2 cellular contexts compared by ENCODE assay signal in the genomic region with DNA sequence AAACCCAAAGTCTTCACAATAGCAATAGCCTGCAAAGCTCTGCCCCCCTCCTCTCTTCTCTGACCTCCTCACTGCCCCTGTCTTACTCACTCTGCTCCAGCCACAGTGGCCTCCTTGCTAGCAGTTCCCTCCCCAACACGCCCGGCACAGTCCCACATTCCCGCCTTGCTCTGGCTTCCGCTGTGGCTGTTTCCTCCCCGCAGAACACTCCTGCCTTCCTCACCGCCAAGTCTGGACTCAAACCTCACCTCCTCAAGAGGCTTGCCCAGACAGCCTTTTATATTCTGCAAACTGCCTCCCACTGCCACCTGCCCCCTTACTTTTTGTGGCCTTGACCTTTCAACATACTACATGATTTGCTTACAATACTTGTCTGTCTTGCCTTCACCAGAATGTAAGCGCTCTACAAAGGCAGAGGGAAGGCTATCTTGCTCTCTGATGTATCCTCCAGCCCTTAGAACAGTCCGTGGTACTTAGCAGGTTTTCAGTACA.
TF ChIP-seq lines count a peak whose summit lies in the region.

No MANE protein-coding gene starts in this region.

TF ChIP-seq in GM23338, 12 proteins besides CTCF, POLR2A, EP300 and RAD21 (continues in another document):
- TF ChIP-seq, protein P1, sequence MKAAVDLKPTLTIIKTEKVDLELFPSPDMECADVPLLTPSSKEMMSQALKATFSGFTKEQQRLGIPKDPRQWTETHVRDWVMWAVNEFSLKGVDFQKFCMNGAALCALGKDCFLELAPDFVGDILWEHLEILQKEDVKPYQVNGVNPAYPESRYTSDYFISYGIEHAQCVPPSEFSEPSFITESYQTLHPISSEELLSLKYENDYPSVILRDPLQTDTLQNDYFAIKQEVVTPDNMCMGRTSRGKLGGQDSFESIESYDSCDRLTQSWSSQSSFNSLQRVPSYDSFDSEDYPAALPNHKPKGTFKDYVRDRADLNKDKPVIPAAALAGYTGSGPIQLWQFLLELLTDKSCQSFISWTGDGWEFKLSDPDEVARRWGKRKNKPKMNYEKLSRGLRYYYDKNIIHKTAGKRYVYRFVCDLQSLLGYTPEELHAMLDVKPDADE (IDR thresholded peaks at IDR 0.05): no peak
- TF ChIP-seq, protein P2, sequence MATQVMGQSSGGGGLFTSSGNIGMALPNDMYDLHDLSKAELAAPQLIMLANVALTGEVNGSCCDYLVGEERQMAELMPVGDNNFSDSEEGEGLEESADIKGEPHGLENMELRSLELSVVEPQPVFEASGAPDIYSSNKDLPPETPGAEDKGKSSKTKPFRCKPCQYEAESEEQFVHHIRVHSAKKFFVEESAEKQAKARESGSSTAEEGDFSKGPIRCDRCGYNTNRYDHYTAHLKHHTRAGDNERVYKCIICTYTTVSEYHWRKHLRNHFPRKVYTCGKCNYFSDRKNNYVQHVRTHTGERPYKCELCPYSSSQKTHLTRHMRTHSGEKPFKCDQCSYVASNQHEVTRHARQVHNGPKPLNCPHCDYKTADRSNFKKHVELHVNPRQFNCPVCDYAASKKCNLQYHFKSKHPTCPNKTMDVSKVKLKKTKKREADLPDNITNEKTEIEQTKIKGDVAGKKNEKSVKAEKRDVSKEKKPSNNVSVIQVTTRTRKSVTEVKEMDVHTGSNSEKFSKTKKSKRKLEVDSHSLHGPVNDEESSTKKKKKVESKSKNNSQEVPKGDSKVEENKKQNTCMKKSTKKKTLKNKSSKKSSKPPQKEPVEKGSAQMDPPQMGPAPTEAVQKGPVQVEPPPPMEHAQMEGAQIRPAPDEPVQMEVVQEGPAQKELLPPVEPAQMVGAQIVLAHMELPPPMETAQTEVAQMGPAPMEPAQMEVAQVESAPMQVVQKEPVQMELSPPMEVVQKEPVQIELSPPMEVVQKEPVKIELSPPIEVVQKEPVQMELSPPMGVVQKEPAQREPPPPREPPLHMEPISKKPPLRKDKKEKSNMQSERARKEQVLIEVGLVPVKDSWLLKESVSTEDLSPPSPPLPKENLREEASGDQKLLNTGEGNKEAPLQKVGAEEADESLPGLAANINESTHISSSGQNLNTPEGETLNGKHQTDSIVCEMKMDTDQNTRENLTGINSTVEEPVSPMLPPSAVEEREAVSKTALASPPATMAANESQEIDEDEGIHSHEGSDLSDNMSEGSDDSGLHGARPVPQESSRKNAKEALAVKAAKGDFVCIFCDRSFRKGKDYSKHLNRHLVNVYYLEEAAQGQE (IDR thresholded peaks at IDR 0.05; ENCODE audit: unreplicated experiment): no peak
- TF ChIP-seq ZNF114 (CRISPR knock-in tag; IDR thresholded peaks at IDR 0.05): no peak
- TF ChIP-seq, protein P3, sequence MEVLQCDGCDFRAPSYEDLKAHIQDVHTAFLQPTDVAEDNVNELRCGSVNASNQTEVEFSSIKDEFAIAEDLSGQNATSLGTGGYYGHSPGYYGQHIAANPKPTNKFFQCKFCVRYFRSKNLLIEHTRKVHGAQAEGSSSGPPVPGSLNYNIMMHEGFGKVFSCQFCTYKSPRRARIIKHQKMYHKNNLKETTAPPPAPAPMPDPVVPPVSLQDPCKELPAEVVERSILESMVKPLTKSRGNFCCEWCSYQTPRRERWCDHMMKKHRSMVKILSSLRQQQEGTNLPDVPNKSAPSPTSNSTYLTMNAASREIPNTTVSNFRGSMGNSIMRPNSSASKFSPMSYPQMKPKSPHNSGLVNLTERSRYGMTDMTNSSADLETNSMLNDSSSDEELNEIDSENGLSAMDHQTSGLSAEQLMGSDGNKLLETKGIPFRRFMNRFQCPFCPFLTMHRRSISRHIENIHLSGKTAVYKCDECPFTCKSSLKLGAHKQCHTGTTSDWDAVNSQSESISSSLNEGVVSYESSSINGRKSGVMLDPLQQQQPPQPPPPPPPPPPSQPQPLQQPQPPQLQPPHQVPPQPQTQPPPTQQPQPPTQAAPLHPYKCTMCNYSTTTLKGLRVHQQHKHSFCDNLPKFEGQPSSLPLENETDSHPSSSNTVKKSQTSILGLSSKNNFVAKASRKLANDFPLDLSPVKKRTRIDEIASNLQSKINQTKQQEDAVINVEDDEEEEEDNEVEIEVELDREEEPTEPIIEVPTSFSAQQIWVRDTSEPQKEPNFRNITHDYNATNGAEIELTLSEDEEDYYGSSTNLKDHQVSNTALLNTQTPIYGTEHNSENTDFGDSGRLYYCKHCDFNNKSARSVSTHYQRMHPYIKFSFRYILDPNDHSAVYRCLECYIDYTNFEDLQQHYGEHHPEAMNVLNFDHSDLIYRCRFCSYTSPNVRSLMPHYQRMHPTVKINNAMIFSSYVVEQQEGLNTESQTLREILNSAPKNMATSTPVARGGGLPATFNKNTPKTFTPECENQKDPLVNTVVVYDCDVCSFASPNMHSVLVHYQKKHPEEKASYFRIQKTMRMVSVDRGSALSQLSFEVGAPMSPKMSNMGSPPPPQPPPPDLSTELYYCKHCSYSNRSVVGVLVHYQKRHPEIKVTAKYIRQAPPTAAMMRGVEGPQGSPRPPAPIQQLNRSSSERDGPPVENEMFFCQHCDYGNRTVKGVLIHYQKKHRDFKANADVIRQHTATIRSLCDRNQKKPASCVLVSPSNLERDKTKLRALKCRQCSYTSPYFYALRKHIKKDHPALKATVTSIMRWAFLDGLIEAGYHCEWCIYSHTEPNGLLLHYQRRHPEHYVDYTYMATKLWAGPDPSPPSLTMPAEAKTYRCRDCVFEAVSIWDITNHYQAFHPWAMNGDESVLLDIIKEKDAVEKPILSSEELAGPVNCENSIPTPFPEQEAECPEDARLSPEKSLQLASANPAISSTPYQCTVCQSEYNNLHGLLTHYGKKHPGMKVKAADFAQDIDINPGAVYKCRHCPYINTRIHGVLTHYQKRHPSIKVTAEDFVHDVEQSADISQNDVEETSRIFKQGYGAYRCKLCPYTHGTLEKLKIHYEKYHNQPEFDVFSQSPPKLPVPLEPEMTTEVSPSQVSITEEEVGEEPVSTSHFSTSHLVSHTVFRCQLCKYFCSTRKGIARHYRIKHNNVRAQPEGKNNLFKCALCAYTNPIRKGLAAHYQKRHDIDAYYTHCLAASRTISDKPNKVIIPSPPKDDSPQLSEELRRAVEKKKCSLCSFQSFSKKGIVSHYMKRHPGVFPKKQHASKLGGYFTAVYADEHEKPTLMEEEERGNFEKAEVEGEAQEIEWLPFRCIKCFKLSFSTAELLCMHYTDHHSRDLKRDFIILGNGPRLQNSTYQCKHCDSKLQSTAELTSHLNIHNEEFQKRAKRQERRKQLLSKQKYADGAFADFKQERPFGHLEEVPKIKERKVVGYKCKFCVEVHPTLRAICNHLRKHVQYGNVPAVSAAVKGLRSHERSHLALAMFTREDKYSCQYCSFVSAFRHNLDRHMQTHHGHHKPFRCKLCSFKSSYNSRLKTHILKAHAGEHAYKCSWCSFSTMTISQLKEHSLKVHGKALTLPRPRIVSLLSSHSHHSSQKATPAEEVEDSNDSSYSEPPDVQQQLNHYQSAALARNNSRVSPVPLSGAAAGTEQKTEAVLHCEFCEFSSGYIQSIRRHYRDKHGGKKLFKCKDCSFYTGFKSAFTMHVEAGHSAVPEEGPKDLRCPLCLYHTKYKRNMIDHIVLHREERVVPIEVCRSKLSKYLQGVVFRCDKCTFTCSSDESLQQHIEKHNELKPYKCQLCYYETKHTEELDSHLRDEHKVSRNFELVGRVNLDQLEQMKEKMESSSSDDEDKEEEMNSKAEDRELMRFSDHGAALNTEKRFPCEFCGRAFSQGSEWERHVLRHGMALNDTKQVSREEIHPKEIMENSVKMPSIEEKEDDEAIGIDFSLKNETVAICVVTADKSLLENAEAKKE (CRISPR knock-in tag; IDR thresholded peaks at IDR 0.05): no peak
- no peak for TF ChIP-seq NANOG (IDR thresholded peaks at IDR 0.05; ENCODE audit: borderline replicate concordance)
- TF ChIP-seq EZH2 (IDR thresholded peaks at IDR 0.05; ENCODE audit: low read depth, unreplicated experiment): no peak
- no peak for TF ChIP-seq ZNF331 (CRISPR knock-in tag; IDR thresholded peaks at IDR 0.05; ENCODE audit: low read depth)
- no peak for TF ChIP-seq POLR2AphosphoS5 (IDR thresholded peaks at IDR 0.05; ENCODE audit: low read depth)
- TF ChIP-seq CREB1 (CRISPR knock-in tag; IDR thresholded peaks at IDR 0.05; ENCODE audit: low read depth): no peak

TF ChIP-seq in HepG2, 621 proteins besides CTCF, POLR2A, EP300 and RAD21 (continues in another document):
- TF ChIP-seq ZNF569 (CRISPR knock-in tag; IDR thresholded peaks at IDR 0.05; ENCODE audit: borderline replicate concordance) (no peak), PLRG1 (conservative IDR thresholded peaks at IDR 0.05) (no peak), TCF7L2 (IDR thresholded peaks at IDR 0.05; ENCODE audit: low read depth, low read length) (no peak), ISL2 (CRISPR knock-in tag; IDR thresholded peaks at IDR 0.05) (no peak), ZNF674 (CRISPR knock-in tag; IDR thresholded peaks at IDR 0.05; ENCODE audit: low read depth) (no peak), ZNF329 (CRISPR knock-in tag; IDR thresholded peaks at IDR 0.05; ENCODE audit: low read depth) (no peak), SP1 (IDR thresholded peaks at IDR 0.05) (no peak), SP1 (CRISPR knock-in tag; IDR thresholded peaks at IDR 0.05) (no peak), ZNF543 (CRISPR knock-in tag; IDR thresholded peaks at IDR 0.05) (no peak), ZNF850 (CRISPR knock-in tag; conservative IDR thresholded peaks at IDR 0.05) (no peak), ZNF781 (CRISPR knock-in tag; IDR thresholded peaks at IDR 0.05; ENCODE audit: borderline replicate concordance, not compliant biosample characterization) (peak; percentile 31), PHF20 (CRISPR knock-in tag; IDR thresholded peaks at IDR 0.05) (no peak), KLF11 (CRISPR knock-in tag; IDR thresholded peaks at IDR 0.05) (no peak), EHMT2 (IDR thresholded peaks at IDR 0.05; ENCODE audit: borderline replicate concordance, low read depth, low read length) (no peak), CREB1 (IDR thresholded peaks at IDR 0.05) (no peak), CREB1 (CRISPR knock-in tag; IDR thresholded peaks at IDR 0.05) (no peak), ONECUT2 (CRISPR knock-in tag; IDR thresholded peaks at IDR 0.05) (no peak), ZNF282 (IDR thresholded peaks at IDR 0.05; ENCODE audit: partially characterized antibody) (no peak), ZIK1 (CRISPR knock-in tag; IDR thresholded peaks at IDR 0.05; ENCODE audit: borderline replicate concordance, low read depth) (no peak), KDM1A (CRISPR knock-in tag; IDR thresholded peaks at IDR 0.05) (no peak), DR1 (CRISPR knock-in tag; IDR thresholded peaks at IDR 0.05) (no peak)
- TF ChIP-seq, protein P4, sequence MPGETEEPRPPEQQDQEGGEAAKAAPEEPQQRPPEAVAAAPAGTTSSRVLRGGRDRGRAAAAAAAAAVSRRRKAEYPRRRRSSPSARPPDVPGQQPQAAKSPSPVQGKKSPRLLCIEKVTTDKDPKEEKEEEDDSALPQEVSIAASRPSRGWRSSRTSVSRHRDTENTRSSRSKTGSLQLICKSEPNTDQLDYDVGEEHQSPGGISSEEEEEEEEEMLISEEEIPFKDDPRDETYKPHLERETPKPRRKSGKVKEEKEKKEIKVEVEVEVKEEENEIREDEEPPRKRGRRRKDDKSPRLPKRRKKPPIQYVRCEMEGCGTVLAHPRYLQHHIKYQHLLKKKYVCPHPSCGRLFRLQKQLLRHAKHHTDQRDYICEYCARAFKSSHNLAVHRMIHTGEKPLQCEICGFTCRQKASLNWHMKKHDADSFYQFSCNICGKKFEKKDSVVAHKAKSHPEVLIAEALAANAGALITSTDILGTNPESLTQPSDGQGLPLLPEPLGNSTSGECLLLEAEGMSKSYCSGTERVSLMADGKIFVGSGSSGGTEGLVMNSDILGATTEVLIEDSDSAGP (CRISPR knock-in tag; IDR thresholded peaks at IDR 0.05; ENCODE audit: borderline replicate concordance): no peak
- TF ChIP-seq, protein P5, sequence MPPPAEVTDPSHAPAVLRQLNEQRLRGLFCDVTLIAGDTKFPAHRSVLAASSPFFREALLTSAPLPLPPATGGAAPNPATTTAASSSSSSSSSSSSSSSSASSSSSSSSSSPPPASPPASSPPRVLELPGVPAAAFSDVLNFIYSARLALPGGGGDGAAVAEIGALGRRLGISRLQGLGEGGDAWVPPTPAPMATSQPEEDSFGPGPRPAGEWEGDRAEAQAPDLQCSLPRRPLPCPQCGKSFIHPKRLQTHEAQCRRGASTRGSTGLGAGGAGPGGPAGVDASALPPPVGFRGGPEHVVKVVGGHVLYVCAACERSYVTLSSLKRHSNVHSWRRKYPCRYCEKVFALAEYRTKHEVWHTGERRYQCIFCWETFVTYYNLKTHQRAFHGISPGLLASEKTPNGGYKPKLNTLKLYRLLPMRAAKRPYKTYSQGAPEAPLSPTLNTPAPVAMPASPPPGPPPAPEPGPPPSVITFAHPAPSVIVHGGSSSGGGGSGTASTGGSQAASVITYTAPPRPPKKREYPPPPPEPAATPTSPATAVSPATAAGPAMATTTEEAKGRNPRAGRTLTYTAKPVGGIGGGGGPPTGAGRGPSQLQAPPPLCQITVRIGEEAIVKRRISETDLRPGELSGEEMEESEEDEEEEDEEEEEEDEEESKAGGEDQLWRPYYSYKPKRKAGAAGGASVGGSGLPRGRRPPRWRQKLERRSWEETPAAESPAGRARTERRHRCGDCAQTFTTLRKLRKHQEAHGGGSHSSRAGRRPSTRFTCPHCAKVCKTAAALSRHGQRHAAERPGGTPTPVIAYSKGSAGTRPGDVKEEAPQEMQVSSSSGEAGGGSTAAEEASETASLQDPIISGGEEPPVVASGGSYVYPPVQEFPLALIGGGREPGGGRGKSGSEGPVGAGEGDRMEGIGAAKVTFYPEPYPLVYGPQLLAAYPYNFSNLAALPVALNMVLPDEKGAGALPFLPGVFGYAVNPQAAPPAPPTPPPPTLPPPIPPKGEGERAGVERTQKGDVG (CRISPR knock-in tag; IDR thresholded peaks at IDR 0.05; ENCODE audit: borderline replicate concordance): no peak
- TF ChIP-seq, protein P6, sequence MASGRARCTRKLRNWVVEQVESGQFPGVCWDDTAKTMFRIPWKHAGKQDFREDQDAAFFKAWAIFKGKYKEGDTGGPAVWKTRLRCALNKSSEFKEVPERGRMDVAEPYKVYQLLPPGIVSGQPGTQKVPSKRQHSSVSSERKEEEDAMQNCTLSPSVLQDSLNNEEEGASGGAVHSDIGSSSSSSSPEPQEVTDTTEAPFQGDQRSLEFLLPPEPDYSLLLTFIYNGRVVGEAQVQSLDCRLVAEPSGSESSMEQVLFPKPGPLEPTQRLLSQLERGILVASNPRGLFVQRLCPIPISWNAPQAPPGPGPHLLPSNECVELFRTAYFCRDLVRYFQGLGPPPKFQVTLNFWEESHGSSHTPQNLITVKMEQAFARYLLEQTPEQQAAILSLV (CRISPR knock-in tag; IDR thresholded peaks at IDR 0.05; ENCODE audit: borderline replicate concordance): 0 out of 2 replicates have a peak, but pooled peaks have one; percentile 41
- TF ChIP-seq, protein P7, sequence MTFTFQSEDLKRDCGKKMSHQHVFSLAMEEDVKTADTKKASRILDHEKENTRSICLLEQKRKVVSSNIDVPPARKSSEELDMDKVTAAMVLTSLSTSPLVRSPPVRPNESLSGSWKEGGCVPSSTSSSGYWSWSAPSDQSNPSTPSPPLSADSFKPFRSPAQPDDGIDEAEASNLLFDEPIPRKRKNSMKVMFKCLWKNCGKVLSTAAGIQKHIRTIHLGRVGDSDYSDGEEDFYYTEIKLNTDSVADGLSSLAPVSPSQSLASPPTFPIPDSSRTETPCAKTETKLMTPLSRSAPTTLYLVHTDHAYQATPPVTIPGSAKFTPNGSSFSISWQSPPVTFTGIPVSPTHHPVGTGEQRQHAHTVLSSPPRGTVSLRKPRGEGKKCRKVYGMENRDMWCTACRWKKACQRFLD (CRISPR knock-in tag; IDR thresholded peaks at IDR 0.05; ENCODE audit: borderline replicate concordance): no peak
- TF ChIP-seq, protein P8, sequence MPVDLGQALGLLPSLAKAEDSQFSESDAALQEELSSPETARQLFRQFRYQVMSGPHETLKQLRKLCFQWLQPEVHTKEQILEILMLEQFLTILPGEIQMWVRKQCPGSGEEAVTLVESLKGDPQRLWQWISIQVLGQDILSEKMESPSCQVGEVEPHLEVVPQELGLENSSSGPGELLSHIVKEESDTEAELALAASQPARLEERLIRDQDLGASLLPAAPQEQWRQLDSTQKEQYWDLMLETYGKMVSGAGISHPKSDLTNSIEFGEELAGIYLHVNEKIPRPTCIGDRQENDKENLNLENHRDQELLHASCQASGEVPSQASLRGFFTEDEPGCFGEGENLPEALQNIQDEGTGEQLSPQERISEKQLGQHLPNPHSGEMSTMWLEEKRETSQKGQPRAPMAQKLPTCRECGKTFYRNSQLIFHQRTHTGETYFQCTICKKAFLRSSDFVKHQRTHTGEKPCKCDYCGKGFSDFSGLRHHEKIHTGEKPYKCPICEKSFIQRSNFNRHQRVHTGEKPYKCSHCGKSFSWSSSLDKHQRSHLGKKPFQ (CRISPR knock-in tag; IDR thresholded peaks at IDR 0.05; ENCODE audit: insufficient replicate concordance): no peak
